13 cellular contexts compared by ENCODE assay signal in the genomic region with DNA sequence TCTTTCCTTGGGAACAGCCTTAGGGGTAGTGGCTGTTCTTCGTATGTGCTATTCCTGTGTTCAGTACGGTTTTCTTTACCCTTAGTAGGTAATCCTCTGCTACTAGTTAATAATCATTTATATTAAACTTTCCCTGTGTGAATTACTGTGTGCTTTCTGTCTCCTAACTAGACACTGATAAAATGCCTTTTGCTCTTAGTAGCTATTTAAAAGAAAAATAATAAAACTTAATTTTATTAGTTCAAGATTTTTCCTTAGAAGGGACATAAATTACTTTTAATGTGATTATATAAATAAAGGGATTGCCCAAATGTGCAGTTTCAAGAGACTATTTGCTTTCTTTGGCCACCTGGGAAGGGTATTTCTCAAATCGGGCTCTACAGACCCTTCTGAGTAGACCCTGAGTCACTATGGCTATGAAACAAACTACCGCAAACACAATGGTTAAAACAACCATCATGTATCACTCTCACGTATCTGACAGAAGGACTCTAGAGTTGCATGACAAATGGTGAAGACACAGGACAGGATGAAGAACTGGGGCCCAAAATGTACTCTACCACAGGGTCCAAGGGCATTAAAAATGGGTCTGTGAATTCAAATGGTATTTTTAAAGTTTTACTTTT.
DNase-seq lines count a peak whose midpoint lies in the region; ATAC-seq and TF ChIP-seq lines count a peak whose summit lies in the region.
"Had no signal": no experiment of that assay in that cellular context is flagged by ENCODE, and none has a peak within 500 bp of the region (broad histone marks: within the 10 kb centered on the region; RNA-seq: fewer than 3 reads in every experiment).

No MANE protein-coding gene starts in this region.

- H3K27ac Mint-ChIP-seq in stimulated activated naive CD8-positive, alpha-beta T cell treated with anti-CD3 and anti-CD28 coated beads, Interleukin-15, amount 100 ng/mL, for 72 hours = no peak overlapping the region
- H3K27ac Mint-ChIP-seq in nephron = peak overlapping the region; percentile 73 to 80 (median 77)

- H3K4me3 Mint-ChIP-seq in stimulated activated naive CD8-positive, alpha-beta T cell treated with anti-CD3 and anti-CD28 coated beads, Interleukin-15, amount 100 ng/mL, for 72 hours = no peak overlapping the region
- H3K4me3 Mint-ChIP-seq in nephron = no peak overlapping the region

- H3K9ac ChIP-seq in adipocyte (ENCODE audit: low read length) = peak overlapping the region; percentile 68
- H3K9ac ChIP-seq: BLaER1 treated with 17β-estradiol and CSF1 and Interleukin-3, amounts not matched to agents 10 nM and 100 nM; GM23248 had no signal

- H3K36me3 Mint-ChIP-seq in nephron (ENCODE audit: low read depth) = no peaks in the 10 kb centered on the region

- no peaks in the 10 kb centered on the region for H3K27me3 ChIP-seq in adipocyte (replicated peaks; ENCODE audit: control insufficient read depth, insufficient read depth, low read length)
- H3K27me3 ChIP-seq: BLaER1 treated with 17β-estradiol and CSF1 and Interleukin-3, amounts not matched to agents 10 nM and 100 nM had no signal

- no peaks in the 10 kb centered on the region for H3K9me3 ChIP-seq in adipocyte (ENCODE audit: control insufficient read depth, low read length)
- H3K9me3 ChIP-seq: BLaER1 treated with 17β-estradiol and CSF1 and Interleukin-3, amounts not matched to agents 10 nM and 100 nM had no signal

- no peak overlapping the region for H3K4me3 ChIP-seq in adipocyte (ENCODE audit: low read length)
- H3K4me3 ChIP-seq: BLaER1 treated with 17β-estradiol and CSF1 and Interleukin-3, amounts not matched to agents 10 nM and 100 nM; GM12878; GM23248 had no signal

- H3K27me3 Mint-ChIP-seq in stimulated activated naive CD8-positive, alpha-beta T cell treated with anti-CD3 and anti-CD28 coated beads, Interleukin-15, amount 100 ng/mL, for 72 hours = peaks cover 18% of the 10 kb centered on the region
- H3K27me3 Mint-ChIP-seq in nephron (ENCODE audit: low read depth) = no peaks in the 10 kb centered on the region

- H3K9me3 Mint-ChIP-seq in stimulated activated naive CD8-positive, alpha-beta T cell treated with anti-CD3 and anti-CD28 coated beads, Interleukin-15, amount 100 ng/mL, for 72 hours = no peaks in the 10 kb centered on the region
- no peaks in the 10 kb centered on the region for H3K9me3 Mint-ChIP-seq in nephron

- peak; percentile 14 for ATAC-seq in stimulated activated naive CD8-positive, alpha-beta T cell treated with anti-CD3 and anti-CD28 coated beads, Interleukin-15, Interleukin-2, amounts not matched to agents 100 U/mL and 50 U/mL, for 24 hours
- no peak for ATAC-seq in stimulated activated naive CD8-positive, alpha-beta T cell treated with anti-CD3 and anti-CD28 coated beads, Interleukin-15, amount 100 ng/mL, for 72 hours
- ATAC-seq in HG03135 (IDR thresholded peaks at IDR 0.05; ENCODE audit: unreplicated experiment) (no peak), GM21717 (IDR thresholded peaks at IDR 0.05; ENCODE audit: unreplicated experiment) (no peak), GM19467 (IDR thresholded peaks at IDR 0.05; ENCODE audit: unreplicated experiment) (no peak)

- no peak for TF ChIP-seq CTCF in nephron (IDR thresholded peaks at IDR 0.05; ENCODE audit: unreplicated experiment in 3 of 3)

- DNase-seq in stimulated activated naive CD8-positive, alpha-beta T cell treated with anti-CD3 and anti-CD28 coated beads, Interleukin-15, Interleukin-2, amounts not matched to agents 100 U/mL and 50 U/mL, for 24 hours = no peak
- no peak for DNase-seq in stimulated activated naive CD8-positive, alpha-beta T cell treated with anti-CD3 and anti-CD28 coated beads, Interleukin-15, amount 100 ng/mL, for 72 hours
- DNase-seq in adipocyte (ENCODE audit: low read depth) (no peak), NCI-H526 (lab: John Stamatoyannopoulos, UW) (no peak)
- DNase-seq: NCI-H187, SIG-M5 had no signal

- H3K4me1 ChIP-seq in adipocyte (ENCODE audit: control insufficient read depth, insufficient read depth, low read length) = peaks cover 20% of the 10 kb centered on the region

- H3K36me3 ChIP-seq in adipocyte (ENCODE audit: control insufficient read depth, insufficient read depth, low read length, severe bottlenecking) = no peaks in the 10 kb centered on the region
- H3K36me3 ChIP-seq: BLaER1 treated with 17β-estradiol and CSF1 and Interleukin-3, amounts not matched to agents 10 nM and 100 nM had no signal

- H3K4me1 Mint-ChIP-seq in stimulated activated naive CD8-positive, alpha-beta T cell treated with anti-CD3 and anti-CD28 coated beads, Interleukin-15, amount 100 ng/mL, for 72 hours = peaks cover 16% of the 10 kb centered on the region
- peaks cover 10% of the 10 kb centered on the region for H3K4me1 Mint-ChIP-seq in nephron

Comparison
In these comparisons a context has a peak if more than half of its experiments do, and no peak if none do; other contexts are left out.
1. H3K27ac Mint-ChIP-seq: peak in nephron (3 of 3); none in stimulated activated naive CD8-positive, alpha-beta T cell treated with anti-CD3 and anti-CD28 coated beads, Interleukin-15, amount 100 ng/mL, for 72 hours (0 of 2).